8 cellular contexts compared by ENCODE assay signal in genomic region chr15:52529289-52529929, GRCh38. TPM values are rescaled to one million over a fixed set of nuclear protein-coding genes. Genes with fewer than 3 reads are reported as not detected.
DNase-seq lines count a peak whose midpoint lies in the region; ATAC-seq and TF ChIP-seq lines count a peak whose summit lies in the region.

No MANE protein-coding gene starts in this region.

- H3K36me3 Mint-ChIP-seq in activated T-cell treated with anti-CD3 and anti-CD28 coated beads, Interleukin-2, amount 50 U/mL, for 24 hours (ENCODE audit: low read depth): peaks cover 4% of the 10 kb centered on the region
- no peaks in the 10 kb centered on the region for H3K36me3 Mint-ChIP-seq in progenitor cell of endocrine pancreas (ENCODE audit: insufficient read depth)

- H3K4me1 ChIP-seq in KMS-11 (ENCODE audit: low read depth, poor library complexity, severe bottlenecking): peaks cover 40% of the 10 kb centered on the region

- H3K4me2 ChIP-seq in KMS-11: peak overlapping the region; percentile 98

- H3K4me1 Mint-ChIP-seq in activated T-cell treated with anti-CD3 and anti-CD28 coated beads, Interleukin-2, amount 50 U/mL, for 24 hours (ENCODE audit: low read depth): peaks cover 32% of the 10 kb centered on the region
- peaks cover 11% of the 10 kb centered on the region for H3K4me1 Mint-ChIP-seq in progenitor cell of endocrine pancreas (ENCODE audit: low read depth)

- H3K4me3 Mint-ChIP-seq in activated T-cell treated with anti-CD3 and anti-CD28 coated beads, Interleukin-2, amount 50 U/mL, for 24 hours: peak overlapping the region; percentile 64
- peak overlapping the region; percentile 74 for H3K4me3 Mint-ChIP-seq in progenitor cell of endocrine pancreas (ENCODE audit: low read depth)

- peak overlapping the region; percentile 82 for H3K27ac Mint-ChIP-seq in activated T-cell treated with anti-CD3 and anti-CD28 coated beads, Interleukin-2, amount 50 U/mL, for 24 hours
- peak overlapping the region; percentile 87 for H3K27ac Mint-ChIP-seq in progenitor cell of endocrine pancreas

- H3K27me3 Mint-ChIP-seq in activated T-cell treated with anti-CD3 and anti-CD28 coated beads, Interleukin-2, amount 50 U/mL, for 24 hours: no peaks in the 10 kb centered on the region
- H3K27me3 Mint-ChIP-seq in progenitor cell of endocrine pancreas: peaks cover 54% of the 10 kb centered on the region

- H3K9ac ChIP-seq in KMS-11: peak overlapping the region; percentile 81

- no peak for ATAC-seq in GM19351 (IDR thresholded peaks at IDR 0.05; ENCODE audit: unreplicated experiment)

- H3K4me3 ChIP-seq in KMS-11 (IDR thresholded peaks at IDR 0.05; ENCODE audit: insufficient read depth, low read depth, low read length): no peak overlapping the region
- peak overlapping the region; percentile 78 for H3K4me3 ChIP-seq in fibroblast of villous mesenchyme (ENCODE audit: low read depth, low read length)

- peaks cover 50% of the 10 kb centered on the region for H3K79me2 ChIP-seq in KMS-11 (ENCODE audit: insufficient read depth, low read depth)

- DNase-seq in NCI-H2029 treated with DMSO at 0.1 percent for 48 hours (lab: John Stamatoyannopoulos, UW) (peak; percentile 0), NCI-H2029 (lab: John Stamatoyannopoulos, UW) (no peak), fibroblast of villous mesenchyme (ENCODE audit: low read depth) (no peak), progenitor cell of endocrine pancreas (ENCODE audit: low spot score, unreplicated experiment) (no peak), putamen (ENCODE audit: low spot score) (no peak)
- peak; percentile 62 for DNase-seq in activated T-cell treated with anti-CD3 and anti-CD28 coated beads, Interleukin-2, amount 50 U/mL, for 24 hours

- H4K20me1 ChIP-seq in KMS-11 (ENCODE audit: insufficient read depth): no peaks in the 10 kb centered on the region

- H2AFZ ChIP-seq in KMS-11 (ENCODE audit: low read depth): peak overlapping the region; percentile 84

- no peaks in the 10 kb centered on the region for H3K9me3 Mint-ChIP-seq in activated T-cell treated with anti-CD3 and anti-CD28 coated beads, Interleukin-2, amount 50 U/mL, for 24 hours
- no peaks in the 10 kb centered on the region for H3K9me3 Mint-ChIP-seq in progenitor cell of endocrine pancreas (ENCODE audit: low read depth)

- H3K36me3 ChIP-seq in KMS-11 (ENCODE audit: insufficient read depth): no peaks in the 10 kb centered on the region; the same call in 1 of the 2 replicates

- H3K27me3 ChIP-seq in KMS-11 (ENCODE audit: insufficient read depth, low read depth): no peaks in the 10 kb centered on the region

- TF ChIP-seq CTCF in KMS-11 (conservative IDR thresholded peaks at IDR 0.05; ENCODE audit: low read depth, low read length): no peak
- no peak for TF ChIP-seq CTCF in fibroblast of villous mesenchyme (IDR thresholded peaks at IDR 0.05; ENCODE audit: insufficient read depth, low read depth, low read length)
- no peak for TF ChIP-seq CTCF in progenitor cell of endocrine pancreas (IDR thresholded peaks at IDR 0.05; ENCODE audit: unreplicated experiment)

- H3K27ac ChIP-seq in KMS-11: peak overlapping the region; percentile 72

RNA-seq across cellular contexts. Expression of gene MYO5A, which starts 0.7 kb away (rescaled TPM):
- total RNA-seq in fibroblast of villous mesenchyme (45.1 and 53.1 TPM in 2 replicates), progenitor cell of endocrine pancreas (24.9 and 31.0 TPM in 2 replicates)

RNA-seq across cellular contexts. Expression of gene ARPP19, which starts 39.4 kb away (rescaled TPM):
- 92.1 and 133 TPM in 2 replicates for total RNA-seq in fibroblast of villous mesenchyme
- 186 and 193 TPM in 2 replicates for total RNA-seq in progenitor cell of endocrine pancreas

Comparison
In these comparisons a context has a peak if more than half of its experiments do, and no peak if none do; other contexts are left out.
1. DNase-seq: peak in NCI-H2029 treated with DMSO at 0.1 percent for 48 hours (single experiment) and activated T-cell treated with anti-CD3 and anti-CD28 coated beads, Interleukin-2, amount 50 U/mL, for 24 hours (single experiment); none in NCI-H2029 (single experiment), fibroblast of villous mesenchyme (single experiment), progenitor cell of endocrine pancreas (single experiment) and putamen (single experiment).